11 cellular contexts compared by ENCODE assay signal in genomic region chr20:21529863-21530262, GRCh38. TPM values are rescaled to one million over a fixed set of nuclear protein-coding genes. Genes with fewer than 3 reads are reported as not detected.
A peak's percentile ranks its signal among the peaks of the same experiment; 100 is the strongest.
DNase-seq lines count a peak whose midpoint lies in the region; FAIRE-seq and TF ChIP-seq lines count a peak whose summit lies in the region.
"Had no signal": no experiment of that assay in that cellular context is flagged by ENCODE, and none has a peak within 500 bp of the region (broad histone marks: within the 10 kb centered on the region; RNA-seq: fewer than 3 reads in every experiment).

No MANE protein-coding gene starts in this region.

- POLR2A ChIA-PET in GM10248 (lab: Yijun Ruan, JAX), result no interaction called here

- peaks cover 9% of the 10 kb centered on the region for H3K27me3 ChIP-seq in astrocyte (ENCODE audit: insufficient read depth, low read length)
- H3K27me3 ChIP-seq in uterus, result peaks cover 0 to 4% of the 10 kb centered on the region in 2 donors

- intact Hi-C loops in uterus (cut with DNase I; ENCODE audit: low total_unique reads), result no loop called here
- intact Hi-C loops in cardiac septum (cut with DNase I), result no loop called here

- CTCF ChIA-PET in GM10248 (lab: Yijun Ruan, JAX), result interaction anchor here (0.6 to 1.6 kb wide), 11 partner anchors 11 to 110 kb away, joined by 3 to 17 read pairs (median 5); no protein-coding TSS in a partner anchor

- H3K4me1 ChIP-seq in astrocyte (ENCODE audit: insufficient read depth, low read length), result no peaks in the 10 kb centered on the region
- H3K4me1 ChIP-seq in uterus, result no peaks in the 10 kb centered on the region

- no peak overlapping the region for H3K27ac ChIP-seq in astrocyte (ENCODE audit: low read depth, low read length)
- no peak overlapping the region for H3K27ac ChIP-seq in uterus

- no peaks in the 10 kb centered on the region for H3K36me3 ChIP-seq in astrocyte (ENCODE audit: insufficient read depth, low read length)
- H3K36me3 ChIP-seq in uterus, result no peaks in the 10 kb centered on the region

- H3K4me1 Mint-ChIP-seq in astrocyte (ENCODE audit: low read depth, unreplicated experiment), result peaks cover 2% of the 10 kb centered on the region
- H3K4me1 Mint-ChIP-seq in nephron progenitor cell, result no peaks in the 10 kb centered on the region
- H3K4me1 Mint-ChIP-seq: central memory CD8-positive, alpha-beta T cell had no signal

- H3K4me2 ChIP-seq in astrocyte (ENCODE audit: low read length), result no peak overlapping the region

- H3K27me3 Mint-ChIP-seq in astrocyte (ENCODE audit: low read depth, unreplicated experiment) (peaks cover 58% of the 10 kb centered on the region), nephron progenitor cell (ENCODE audit: low read depth, poor library complexity) (peaks cover 90% of the 10 kb centered on the region)

- H3K9ac ChIP-seq in astrocyte (ENCODE audit: low read length), result no peak overlapping the region

- H3K9me3 Mint-ChIP-seq in astrocyte (ENCODE audit: unreplicated experiment), result peaks cover 11% of the 10 kb centered on the region
- peaks cover 4% of the 10 kb centered on the region for H3K9me3 Mint-ChIP-seq in nephron progenitor cell
- H3K9me3 Mint-ChIP-seq: central memory CD8-positive, alpha-beta T cell; stimulated activated naive CD8-positive, alpha-beta T cell treated with anti-CD3 and anti-CD28 coated beads, Interleukin-15, Interleukin-2, amounts not matched to agents 100 ng/mL and 50 ng/mL, for 24 hours had no signal

- H3K4me3 ChIP-seq in LNCaP clone FGC (ENCODE audit: low read depth, low read length) (no peak overlapping the region), astrocyte (ENCODE audit: insufficient read depth, low read depth, low read length) (no peak overlapping the region), uterus (no peak overlapping the region)

- no peaks in the 10 kb centered on the region for H3K36me3 Mint-ChIP-seq in astrocyte (ENCODE audit: low read depth, unreplicated experiment)
- no peaks in the 10 kb centered on the region for H3K36me3 Mint-ChIP-seq in nephron progenitor cell (ENCODE audit: low read depth)

- no peak for FAIRE-seq in astrocyte (lab: Jason Lieb, UNC)

- no peaks in the 10 kb centered on the region for H4K20me1 ChIP-seq in astrocyte (ENCODE audit: insufficient read depth, low read length)

- H3K9me3 ChIP-seq in astrocyte (ENCODE audit: insufficient read depth, low read depth, low read length) (no peaks in the 10 kb centered on the region), uterus (no peaks in the 10 kb centered on the region)

- no peak overlapping the region for H3K27ac Mint-ChIP-seq in astrocyte (ENCODE audit: unreplicated experiment)
- no peak overlapping the region for H3K27ac Mint-ChIP-seq in nephron progenitor cell
- H3K27ac Mint-ChIP-seq: stimulated activated naive CD8-positive, alpha-beta T cell treated with anti-CD3 and anti-CD28 coated beads, Interleukin-15, Interleukin-2, amounts not matched to agents 100 ng/mL and 50 ng/mL, for 24 hours had no signal

- H3K4me3 Mint-ChIP-seq in astrocyte (ENCODE audit: unreplicated experiment) (no peak overlapping the region), nephron progenitor cell (no peak overlapping the region)
- H3K4me3 Mint-ChIP-seq: central memory CD8-positive, alpha-beta T cell; stimulated activated naive CD8-positive, alpha-beta T cell treated with anti-CD3 and anti-CD28 coated beads, Interleukin-15, Interleukin-2, amounts not matched to agents 100 ng/mL and 50 ng/mL, for 24 hours had no signal

- TF ChIP-seq CTCF in GM10248 (IDR thresholded peaks at IDR 0.05; ENCODE audit: control extremely low read depth, extremely low read depth, low read depth, missing control alignments) (no peak), LNCaP clone FGC (IDR thresholded peaks at IDR 0.05; ENCODE audit: control insufficient read depth, extremely low read depth, insufficient read depth) (peak; percentile 66), astrocyte (IDR thresholded peaks at IDR 0.05; ENCODE audit: insufficient read depth, low read depth, low read length) (peak; percentile 11), nephron progenitor cell (IDR thresholded peaks at IDR 0.05) (peak; percentile 27), uterus (IDR thresholded peaks at IDR 0.05) (no peak)

- no peak for TF ChIP-seq POLR2A in uterus (IDR thresholded peaks at IDR 0.05)

- DNase-seq in GM10248 (ENCODE audit: extremely low spot score) (peak; percentile 36), LNCaP clone FGC (ENCODE audit: low read depth) (no peak), astrocyte (ENCODE audit: low read depth) (no peak), nephron progenitor cell (no peak), NOMO-1 (lab: John Stamatoyannopoulos, UW; ENCODE audit: unreplicated experiment in 2 of 2) (no peak), LoVo (ENCODE audit: low spot score) (no peak), uterus (no peak), cardiac septum (ENCODE audit: low spot score) (no peak)

- H2AFZ ChIP-seq in astrocyte (ENCODE audit: low read depth, low read length), result no peak overlapping the region

- no peaks in the 10 kb centered on the region for H3K79me2 ChIP-seq in astrocyte (ENCODE audit: insufficient read depth, low read length)

RNA-seq across cellular contexts. Expression of gene NKX2-2, which starts 16.0 kb away (rescaled TPM):
- total RNA-seq in astrocyte, result not detected in 2 replicates
- total RNA-seq in uterus, result not detected
- 0.11 TPM for total RNA-seq in cardiac septum
- total RNA-seq: NCI-H460 had no signal

Comparison
In these comparisons a context has a peak if more than half of its experiments do, and no peak if none do; other contexts are left out.
1. CTCF ChIP-seq: peak in LNCaP clone FGC (single experiment), astrocyte (single experiment) and nephron progenitor cell (single experiment); none in GM10248 (single experiment) and uterus (0 of 4).